In genomic region chr17:77011173-77012011, GRCh38 we compare ENCODE assay signal across 9 cellular contexts.
DNase-seq lines count a peak whose midpoint lies in the region; ATAC-seq and TF ChIP-seq lines count a peak whose summit lies in the region.
"Had no signal": no experiment of that assay in that cellular context is flagged by ENCODE, and none has a peak within 500 bp of the region (broad histone marks: within the 10 kb centered on the region; RNA-seq: fewer than 3 reads in every experiment).

No MANE protein-coding gene starts in this region.

- H3K4me3 ChIP-seq in SU-DHL-6 (ENCODE audit: insufficient read depth, low read length, poor library complexity, severe bottlenecking) (no peak overlapping the region), breast epithelium (no peak overlapping the region)
- H3K4me3 ChIP-seq: SJSA1 had no signal

- intact Hi-C loops in breast epithelium (cut with DNase I; ENCODE audit: low total_unique reads), result no loop called here

- no peaks in the 10 kb centered on the region for H3K79me2 ChIP-seq in SU-DHL-6 (ENCODE audit: insufficient read depth, low read length)

- no peak for TF ChIP-seq POLR2A in breast epithelium (IDR thresholded peaks at IDR 0.05)

- no peak overlapping the region for H3K4me2 ChIP-seq in SU-DHL-6 (ENCODE audit: low read depth, low read length, poor library complexity, severe bottlenecking)

- H3K9me3 ChIP-seq in SU-DHL-6 (ENCODE audit: insufficient read depth, low read length), result peaks cover 9% of the 10 kb centered on the region; the same call in 1 of the 2 replicates
- H3K9me3 ChIP-seq in breast epithelium, result peaks cover 10 to 21% of the 10 kb centered on the region in 2 donors

- H3K4me3 Mint-ChIP-seq in naive B cell, result no peak overlapping the region

- no peaks in the 10 kb centered on the region for H3K4me1 ChIP-seq in breast epithelium
- H3K4me1 ChIP-seq: SJSA1 had no signal

- H3K27me3 ChIP-seq in SU-DHL-6 (ENCODE audit: low read length), result peaks cover 2% of the 10 kb centered on the region; the same call in 1 of the 2 replicates
- H3K27me3 ChIP-seq in breast epithelium, result peaks cover 0 to 14% of the 10 kb centered on the region in 2 donors
- H3K27me3 ChIP-seq: SJSA1 had no signal

- ATAC-seq in naive B cell (ENCODE audit: low read depth in 2 of 2), result no peak
- ATAC-seq in HG02571 (IDR thresholded peaks at IDR 0.05; ENCODE audit: unreplicated experiment), result no peak
- ATAC-seq in GM19023 (IDR thresholded peaks at IDR 0.05; ENCODE audit: unreplicated experiment), result no peak
- ATAC-seq in GM18907 (IDR thresholded peaks at IDR 0.05; ENCODE audit: unreplicated experiment), result no peak

- peak; percentile 79 for TF ChIP-seq CTCF in LNCAP (IDR thresholded peaks at IDR 0.05)
- peak; percentile 81 for TF ChIP-seq CTCF in SU-DHL-6 (IDR thresholded peaks at IDR 0.05; ENCODE audit: insufficient read depth, low read length, poor library complexity, severe bottlenecking)
- peak in 2 of 3 donors; percentile 24 for TF ChIP-seq CTCF in breast epithelium (IDR thresholded peaks at IDR 0.05)

- H3K9me3 Mint-ChIP-seq in naive B cell, result peaks cover 5 to 27% (median 20%) of the 10 kb centered on the region in 7 donors

- peak overlapping the region in 3 of 6 donors; percentile 26 to 42 (median 32) for H3K27ac Mint-ChIP-seq in naive B cell

- no peaks in the 10 kb centered on the region for H3F3A ChIP-seq in SU-DHL-6 (ENCODE audit: insufficient read depth)

- no peaks in the 10 kb centered on the region for H3K36me3 ChIP-seq in SU-DHL-6 (ENCODE audit: low read length)
- H3K36me3 ChIP-seq in breast epithelium, result no peaks in the 10 kb centered on the region
- H3K36me3 ChIP-seq: SJSA1 had no signal

- no peak overlapping the region for H2AFZ ChIP-seq in SU-DHL-6 (ENCODE audit: low read depth, low read length, severe bottlenecking)

- peaks cover 0 to 21% (median 17%) of the 10 kb centered on the region in 3 donors for H3K27me3 Mint-ChIP-seq in naive B cell

- H3K9ac ChIP-seq in SU-DHL-6 (ENCODE audit: low read length), result no peak overlapping the region

- H3K27ac ChIP-seq in SU-DHL-6 (ENCODE audit: low read depth, low read length) (no peak overlapping the region), breast epithelium (no peak overlapping the region)
- H3K27ac ChIP-seq: SJSA1 had no signal

- no peaks in the 10 kb centered on the region for H4K20me1 ChIP-seq in SU-DHL-6 (ENCODE audit: low read depth, low read length)

- no peaks in the 10 kb centered on the region for H3K9me2 ChIP-seq in SU-DHL-6 (replicated peaks; ENCODE audit: insufficient read depth, low read length)

- H3K4me1 Mint-ChIP-seq in naive B cell, result peaks cover 0 to 9% (median 6%) of the 10 kb centered on the region in 3 donors

- DNase-seq in DMS 273 (lab: John Stamatoyannopoulos, UW; ENCODE audit: unreplicated experiment) (peak; percentile 74), breast epithelium (ENCODE audit: low spot score in 2 of 2) (no peak), naive B cell (peak; percentile 29)

- peaks cover 5 to 8% of the 10 kb centered on the region in 2 donors for H3K36me3 Mint-ChIP-seq in naive B cell

Comparison
In these comparisons a context has a peak if more than half of its experiments do, and no peak if none do; other contexts are left out.
1. DNase-seq: peak in DMS 273 (single experiment) and naive B cell (single experiment); none in breast epithelium (0 of 2).
2. CTCF ChIP-seq: peak in every context shown above with its lines; median percentile 81 in SU-DHL-6; 79 in LNCAP; 24 in breast epithelium.